In genomic region chr6:35468181-35468979, GRCh38 we compare ENCODE assay signal across 9 cellular contexts. TPM values are rescaled to one million over a fixed set of nuclear protein-coding genes. Genes with fewer than 3 reads are reported as not detected.
DNase-seq lines count a peak whose midpoint lies in the region; ATAC-seq, FAIRE-seq and TF ChIP-seq lines count a peak whose summit lies in the region.
"Had no signal": no experiment of that assay in that cellular context is flagged by ENCODE, and none has a peak within 500 bp of the region (broad histone marks: within the 10 kb centered on the region; RNA-seq: fewer than 3 reads in every experiment).

Gene RPL10A, plus strand, starts transcription at chr6:35468401. Its CDS starts 34 bp downstream, at chr6:35468435.

- in situ Hi-C loops in GM18951 (cut with MboI; ENCODE audit: low sequenced_read_pairs, unreplicated experiment): loop anchor here (5.0 kb wide), 1 partner anchor 126 kb away; the partner anchor contains the start of gene PPARD

- intact Hi-C loops in kidney (cut with DNase I): no loop called here

- TF ChIP-seq POLR2A in GM18951 (IDR thresholded peaks at IDR 0.05; ENCODE audit: extremely low read depth, insufficient read depth, insufficient read length): peak; percentile 100

- peak; percentile 85 for ATAC-seq in HG03196 (IDR thresholded peaks at IDR 0.05; ENCODE audit: unreplicated experiment)
- ATAC-seq in activated CD4-positive, CD25-positive, alpha-beta regulatory T cell treated with anti-CD3 and anti-CD28 coated beads, Interleukin-2, amount 50 U/mL, for 24 hours: peak; percentile 90 to 91

- H3K27ac ChIP-seq in kidney (ENCODE audit: low read depth in 2 of 2, low read length in 2 of 2): peak within 1 kb of the TSS; percentile 94 to 95

- FAIRE-seq in kidney (lab: Jason Lieb, UNC): no peak
- FAIRE-seq: colon had no signal

- peak within 1 kb of the TSS; percentile 82 to 97 for H3K9ac ChIP-seq in kidney (ENCODE audit: low read length in 2 of 2)

- DNase-seq in AG09319 (ENCODE audit: extremely low read depth, low read depth) (peak; percentile 92), NCI-H446 (lab: John Stamatoyannopoulos, UW) (peak; percentile 94 to 98), cerebellar cortex (ENCODE audit: low spot score) (peak; percentile 98), kidney (peak; percentile 98)
- peak; percentile 96 for DNase-seq in stimulated activated CD4-positive, alpha-beta T cell treated with anti-CD3 and anti-CD28 coated beads, Interleukin-15, amount 100 ng/mL, for 24 hours

- peak; percentile 98 for TF ChIP-seq CTCF in AG09319 (IDR thresholded peaks at IDR 0.05; ENCODE audit: low read depth, low read length)
- peak; percentile 88 for TF ChIP-seq CTCF in kidney (IDR thresholded peaks at IDR 0.05; ENCODE audit: borderline replicate concordance, extremely low read depth, insufficient read depth)

- peaks cover 0 to 18% of the 10 kb centered on the region in 2 donors for H3K36me3 ChIP-seq in kidney (ENCODE audit: control insufficient read depth in 1 of 2, insufficient read depth in 2 of 2, low read length in 2 of 2)

- peak within 1 kb of the TSS; percentile 75 to 92 for H3K4me3 ChIP-seq in kidney (ENCODE audit: low read length in 2 of 2)

- H3K9me3 ChIP-seq in kidney (ENCODE audit: control insufficient read depth in 1 of 2, low read length in 2 of 2): no peaks in the 10 kb centered on the region

- peaks cover 12 to 14% of the 10 kb centered on the region in 2 donors for H3K4me1 ChIP-seq in kidney (ENCODE audit: control insufficient read depth in 1 of 2, insufficient read depth in 1 of 2, low read depth in 1 of 2, low read length in 2 of 2)

RNA-seq across cellular contexts. Expression of gene RPL10A, which starts in this region (rescaled TPM):
- total RNA-seq in kidney: 1,159 TPM
- 1,291 TPM for polyA plus RNA-seq in kidney (ENCODE audit: insufficient read depth, low read depth, low replicate concordance)

Comparison
In these comparisons a context has a peak if more than half of its experiments do, and no peak if none do; other contexts are left out.
1. Peak in every context shown above with its lines: DNase-seq, ATAC-seq, H3K4me3 ChIP-seq and H3K27ac ChIP-seq.